15 cellular contexts compared by ENCODE assay signal in the genomic region with DNA sequence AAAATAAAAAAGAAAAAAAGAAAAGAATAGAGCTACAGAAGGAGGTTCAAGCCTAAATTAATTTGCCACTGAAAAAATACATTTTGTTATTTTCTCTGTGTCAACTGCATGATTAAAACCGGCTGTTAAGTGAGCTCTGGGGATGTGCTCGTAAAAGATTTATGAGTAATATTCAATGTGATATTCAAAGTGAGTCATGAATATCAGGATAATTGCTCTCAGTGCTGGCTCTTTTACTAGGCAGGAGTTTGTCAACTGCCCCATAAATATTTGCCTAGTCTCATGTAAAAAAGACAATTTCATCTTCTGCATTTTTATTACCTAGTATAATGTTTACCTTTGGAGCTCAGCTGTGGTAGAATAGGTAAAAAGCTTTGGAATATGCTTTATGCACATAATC.
DNase-seq lines count a peak whose midpoint lies in the region; ATAC-seq, FAIRE-seq and TF ChIP-seq lines count a peak whose summit lies in the region.
"Had no signal": no experiment of that assay in that cellular context is flagged by ENCODE, and none has a peak within 500 bp of the region (broad histone marks: within the 10 kb centered on the region; RNA-seq: fewer than 3 reads in every experiment).

No MANE protein-coding gene starts in this region.

- H3K4me1 ChIP-seq in mammary epithelial cell (ENCODE audit: insufficient read depth, low read length) = peaks cover 7% of the 10 kb centered on the region

- H3K27ac ChIP-seq in mammary epithelial cell (ENCODE audit: insufficient read depth, low read depth, low read length) = no peak overlapping the region

- no peak overlapping the region for H3K4me3 Mint-ChIP-seq in activated CD4-positive, alpha-beta T cell treated with anti-CD3 and anti-CD28 coated beads, Interleukin-2, amount 10 ng/mL, durations not matched to agents 24 days and 14 days
- no peak overlapping the region for H3K4me3 Mint-ChIP-seq in T-helper 17 cell

- no peaks in the 10 kb centered on the region for H3K79me2 ChIP-seq in mammary epithelial cell (ENCODE audit: insufficient read depth, low read length)

- CTCF ChIA-PET in mammary epithelial cell (lab: Charles Lee; ENCODE audit: low non-redundant PET) = no interaction called here

- no TSS peak for BruUV-seq in mammary epithelial cell (replicated peaks; lab: Mats Ljungman, UMichigan)

- FAIRE-seq in GM12892 (lab: Jason Lieb, UNC) = no peak

- H3K9me3 Mint-ChIP-seq in activated CD4-positive, alpha-beta T cell treated with anti-CD3 and anti-CD28 coated beads, Interleukin-2, amount 10 ng/mL, durations not matched to agents 24 days and 14 days = no peaks in the 10 kb centered on the region

- no peak for TF ChIP-seq CTCF in mammary epithelial cell (conservative IDR thresholded peaks at IDR 0.05 in 1 of 2, IDR thresholded peaks at IDR 0.05 in 1 of 2; ENCODE audit: extremely low read depth in 1 of 2, insufficient read depth in 1 of 2, low read depth in 1 of 2, low read length in 2 of 2)
- no peak for TF ChIP-seq CTCF in omental fat pad (IDR thresholded peaks at IDR 0.05)

- dilution Hi-C loops in mammary epithelial cell (cut with HindIII; ENCODE audit: low sequenced_read_pairs) = no loop called here

- no peak overlapping the region for H2AFZ ChIP-seq in mammary epithelial cell (ENCODE audit: low read depth, low read length)

- intact Hi-C loops in mammary epithelial cell (cut with micrococcal nuclease) = no loop called here
- intact Hi-C loops in activated CD4-positive, alpha-beta T cell treated with anti-CD3 and anti-CD28 coated beads, Interleukin-2, amount 10 ng/mL, durations not matched to agents 24 days and 14 days (cut with micrococcal nuclease) = no loop called here

- no peaks in the 10 kb centered on the region for H3K27me3 Mint-ChIP-seq in activated CD4-positive, alpha-beta T cell treated with anti-CD3 and anti-CD28 coated beads, Interleukin-2, amount 10 ng/mL, durations not matched to agents 24 days and 14 days
- H3K27me3 Mint-ChIP-seq in T-helper 17 cell = no peaks in the 10 kb centered on the region

- no peaks in the 10 kb centered on the region for H3K27me3 ChIP-seq in mammary epithelial cell (ENCODE audit: insufficient read depth, low read length)

- no peak overlapping the region for H3K9ac ChIP-seq in mammary epithelial cell (ENCODE audit: insufficient read depth, low read length)

- no peak for TF ChIP-seq POLR2A in GM12892 (IDR thresholded peaks at IDR 0.05; ENCODE audit: low read depth, low read length)

- in situ Hi-C loops in mammary epithelial cell (cut with MboI; ENCODE audit: low sequenced_read_pairs in 2 of 2) = no loop called here

- DNase-seq in GM04504 (ENCODE audit: low read depth) = peak; percentile 63
- peak in 2 of 3 experiments; percentile 35 to 75 for DNase-seq in NCI-H1417 (lab: John Stamatoyannopoulos, UW)
- DNase-seq in mammary epithelial cell = peak; percentile 59
- DNase-seq in omental fat pad (ENCODE audit: low spot score) = no peak
- DNase-seq in activated CD4-positive, alpha-beta T cell treated with anti-CD3 and anti-CD28 coated beads, Interleukin-2, amount 10 ng/mL, durations not matched to agents 24 days and 14 days = no peak
- DNase-seq in GM12892 (ENCODE audit: insufficient read length) = no peak
- DNase-seq in T-helper 17 cell = no peak
- no peak for DNase-seq in GM19240 (ENCODE audit: insufficient read length, low spot score)
- DNase-seq: activated gamma-delta T cell; DMS79 treated with DMSO at 0.1 percent for 48 hours; foreskin melanocyte; left ventricle myocardium superior; NCI-H2171 treated with DMSO at 0.1 percent for 48 hours; stimulated activated CD4-positive, alpha-beta T cell treated with anti-CD3 and anti-CD28 coated beads, Interleukin-15, amount 100 ng/mL, for 24 hours; SW 1271 had no signal

- peak; percentile 75 for ATAC-seq in omental fat pad (ENCODE audit: low FRiP score)
- no peak for ATAC-seq in T-helper 17 cell

- 28% methylated on average over 2 of the region's 2 CpGs for WGBS in mammary epithelial cell (ENCODE audit: low coverage, missing lambda C conversion rate)

- H3K9me3 ChIP-seq in mammary epithelial cell (replicated peaks; ENCODE audit: insufficient read depth, low read length) (no peaks in the 10 kb centered on the region), T-helper 17 cell (ENCODE audit: control insufficient read depth, low read length, poor library complexity, severe bottlenecking) (no peaks in the 10 kb centered on the region)

- no peaks in the 10 kb centered on the region for H3K36me3 ChIP-seq in mammary epithelial cell (ENCODE audit: insufficient read depth, low read length)

- no peaks in the 10 kb centered on the region for H3K36me3 Mint-ChIP-seq in activated CD4-positive, alpha-beta T cell treated with anti-CD3 and anti-CD28 coated beads, Interleukin-2, amount 10 ng/mL, durations not matched to agents 24 days and 14 days (ENCODE audit: low read depth)
- no peaks in the 10 kb centered on the region for H3K36me3 Mint-ChIP-seq in T-helper 17 cell (ENCODE audit: low read depth)

- no peak overlapping the region for H3K4me3 ChIP-seq in mammary epithelial cell (replicated peaks in 1 of 3; ENCODE audit: insufficient read depth in 1 of 3, low read depth in 2 of 3, low read length in 3 of 3)

- H4K20me1 ChIP-seq in mammary epithelial cell (ENCODE audit: insufficient read depth, low read length) = no peaks in the 10 kb centered on the region

- no peak overlapping the region for H3K4me2 ChIP-seq in mammary epithelial cell (ENCODE audit: insufficient read depth, low read depth, low read length)

- H3K27ac Mint-ChIP-seq in activated CD4-positive, alpha-beta T cell treated with anti-CD3 and anti-CD28 coated beads, Interleukin-2, amount 10 ng/mL, durations not matched to agents 24 days and 14 days = no peak overlapping the region
- no peak overlapping the region for H3K27ac Mint-ChIP-seq in T-helper 17 cell

- H3K4me1 Mint-ChIP-seq in activated CD4-positive, alpha-beta T cell treated with anti-CD3 and anti-CD28 coated beads, Interleukin-2, amount 10 ng/mL, durations not matched to agents 24 days and 14 days = no peaks in the 10 kb centered on the region
- H3K4me1 Mint-ChIP-seq in T-helper 17 cell = no peaks in the 10 kb centered on the region

Comparison
In these comparisons a context has a peak if more than half of its experiments do, and no peak if none do; other contexts are left out.
1. DNase-seq: peak in GM04504 (single experiment), NCI-H1417 (2 of 3) and mammary epithelial cell (single experiment); none in omental fat pad (single experiment), activated CD4-positive, alpha-beta T cell treated with anti-CD3 and anti-CD28 coated beads, Interleukin-2, amount 10 ng/mL, durations not matched to agents 24 days and 14 days (single experiment), GM12892 (single experiment), T-helper 17 cell (0 of 3) and GM19240 (single experiment).